ENCODE assay signal across 17 cellular contexts in genomic region chr1:30752651-30752908, GRCh38. TPM values are rescaled to one million over a fixed set of nuclear protein-coding genes. Genes with fewer than 3 reads are reported as not detected.
DNase-seq lines count a peak whose midpoint lies in the region; ATAC-seq and TF ChIP-seq lines count a peak whose summit lies in the region.
"Had no signal": no experiment of that assay in that cellular context is flagged by ENCODE, and none has a peak within 500 bp of the region (broad histone marks: within the 10 kb centered on the region; RNA-seq: fewer than 3 reads in every experiment).

No MANE protein-coding gene starts in this region.

- TF ChIP-seq POLR2A in suprapubic skin (IDR thresholded peaks at IDR 0.05) = no peak

- no peaks in the 10 kb centered on the region for H3K9me3 Mint-ChIP-seq in activated naive CD4-positive, alpha-beta T cell treated with anti-CD3 and anti-CD28 coated beads, Interleukin-2, amount 10 ng/mL, durations not matched to agents 7 days and 5 days
- no peaks in the 10 kb centered on the region for H3K9me3 Mint-ChIP-seq in type B pancreatic cell

- no peaks in the 10 kb centered on the region for H3K27me3 Mint-ChIP-seq in activated naive CD4-positive, alpha-beta T cell treated with anti-CD3 and anti-CD28 coated beads, Interleukin-2, amount 10 ng/mL, durations not matched to agents 7 days and 5 days
- H3K27me3 Mint-ChIP-seq in type B pancreatic cell = no peaks in the 10 kb centered on the region

- no peak for TF ChIP-seq EP300 in suprapubic skin (IDR thresholded peaks at IDR 0.05)

- H3K27me3 ChIP-seq in PC-9 (ENCODE audit: insufficient read depth, low read depth) (no peaks in the 10 kb centered on the region), tibial artery (peaks cover 0 to 8% of the 10 kb centered on the region in 2 donors), suprapubic skin (no peaks in the 10 kb centered on the region)
- H3K27me3 ChIP-seq: cardiac muscle cell, gastrocnemius medialis, sigmoid colon had no signal

- peaks cover 86% of the 10 kb centered on the region for H3K4me1 Mint-ChIP-seq in activated naive CD4-positive, alpha-beta T cell treated with anti-CD3 and anti-CD28 coated beads, Interleukin-2, amount 10 ng/mL, durations not matched to agents 7 days and 5 days
- H3K4me1 Mint-ChIP-seq in type B pancreatic cell (ENCODE audit: unreplicated experiment) = peaks cover 31% of the 10 kb centered on the region

- no peak overlapping the region for H2AFZ ChIP-seq in PC-9

- H3K27ac Mint-ChIP-seq in activated naive CD4-positive, alpha-beta T cell treated with anti-CD3 and anti-CD28 coated beads, Interleukin-2, amount 10 ng/mL, durations not matched to agents 7 days and 5 days = peak overlapping the region; percentile 99
- peak overlapping the region; percentile 72 for H3K27ac Mint-ChIP-seq in type B pancreatic cell

- H3K4me3 Mint-ChIP-seq in activated naive CD4-positive, alpha-beta T cell treated with anti-CD3 and anti-CD28 coated beads, Interleukin-2, amount 10 ng/mL, durations not matched to agents 7 days and 5 days = peak overlapping the region; percentile 98
- peak overlapping the region; percentile 34 for H3K4me3 Mint-ChIP-seq in type B pancreatic cell

- CTCF ChIA-PET in activated naive CD4-positive, alpha-beta T cell treated with anti-CD3 and anti-CD28 coated beads, Interleukin-2, amount 10 ng/mL, durations not matched to agents 7 days and 5 days (lab: Charles Lee) = interaction anchor here (0.6 to 5.1 kb wide), 5 partner anchors 8 to 33 kb away, joined by 3 to 31 read pairs (median 4); no protein-coding TSS in a partner anchor
- CTCF ChIA-PET in PC-9 (lab: Charles Lee) = interaction anchor here (1.0 kb wide), 1 partner anchor 9 kb away, joined by 3 read pairs; no protein-coding TSS in a partner anchor

- TF ChIP-seq CTCF in PC-9 (conservative IDR thresholded peaks at IDR 0.05) (no peak), type B pancreatic cell (conservative IDR thresholded peaks at IDR 0.05) (no peak), tibial artery (IDR thresholded peaks at IDR 0.05) (no peak), suprapubic skin (IDR thresholded peaks at IDR 0.05) (no peak)

- H3K27ac ChIP-seq in PC-9 (peak overlapping the region; percentile 8; the same call in 1 of the 2 replicates), tibial artery (no peak overlapping the region), suprapubic skin (no peak overlapping the region)
- H3K27ac ChIP-seq: cardiac muscle cell, gastrocnemius medialis, SK-N-MC had no signal

- intact Hi-C loops in PC-9 (cut with micrococcal nuclease; ENCODE audit: unreplicated experiment) = no loop called here
- intact Hi-C loops in tibial artery (cut with DNase I; ENCODE audit: low total_unique reads) = no loop called here

- H3K36me3 ChIP-seq in PC-9 (ENCODE audit: low read depth) (no peaks in the 10 kb centered on the region), tibial artery (no peaks in the 10 kb centered on the region), suprapubic skin (no peaks in the 10 kb centered on the region)
- H3K36me3 ChIP-seq: cardiac muscle cell, gastrocnemius medialis, sigmoid colon had no signal

- DNase-seq in activated naive CD4-positive, alpha-beta T cell treated with anti-CD3 and anti-CD28 coated beads, Interleukin-2, amount 10 ng/mL, durations not matched to agents 7 days and 5 days = no peak
- DNase-seq in activated naive CD4-positive, alpha-beta T cell (lab: John Stamatoyannopoulos, UW) = no peak
- peak; percentile 45 to 46 for DNase-seq in PC-9
- peak; percentile 20 for DNase-seq in dermis blood vessel endothelial cell
- no peak for DNase-seq in type B pancreatic cell (ENCODE audit: extremely low spot score, unreplicated experiment)
- DNase-seq in tibial artery = no peak
- no peak for DNase-seq in suprapubic skin (ENCODE audit: low spot score in 2 of 2)
- DNase-seq: activated effector memory CD4-positive, alpha-beta T cell treated with anti-CD3 and anti-CD28 coated beads, Interleukin-2, amount 50 U/mL, for 16 hours; DMS79; gastrocnemius medialis; mesenchymal stem cell; NCI-H1048; occipital lobe; sigmoid colon had no signal

- H3K36me3 Mint-ChIP-seq in activated naive CD4-positive, alpha-beta T cell treated with anti-CD3 and anti-CD28 coated beads, Interleukin-2, amount 10 ng/mL, durations not matched to agents 7 days and 5 days = peaks cover 77% of the 10 kb centered on the region
- no peaks in the 10 kb centered on the region for H3K36me3 Mint-ChIP-seq in type B pancreatic cell

- POLR2A ChIA-PET in PC-9 (lab: Charles Lee; ENCODE audit: unreplicated experiment) = interaction anchor here (0.6 kb wide), 1 partner anchor 1447 kb away, joined by 4 read pairs; no protein-coding TSS in a partner anchor

- no peak for ATAC-seq in GM19035 (IDR thresholded peaks at IDR 0.05; ENCODE audit: unreplicated experiment)
- ATAC-seq: gastrocnemius medialis had no signal

- peaks cover 29% of the 10 kb centered on the region for H3F3A ChIP-seq in PC-9 (ENCODE audit: insufficient read depth, low read depth)

- H3K9me3 ChIP-seq in PC-9 (ENCODE audit: insufficient read depth, low read depth) (no peaks in the 10 kb centered on the region), tibial artery (no peaks in the 10 kb centered on the region), suprapubic skin (no peaks in the 10 kb centered on the region)
- H3K9me3 ChIP-seq: gastrocnemius medialis, sigmoid colon had no signal

- no peaks in the 10 kb centered on the region for H4K20me1 ChIP-seq in PC-9 (ENCODE audit: insufficient read depth)

- no peaks in the 10 kb centered on the region for H3K9me2 ChIP-seq in PC-9 (ENCODE audit: insufficient read depth)

- WGBS in suprapubic skin = 75% methylated on average over 9 of the region's 9 CpGs

- H3K4me3 ChIP-seq in PC-9 (no peak overlapping the region), tibial artery (no peak overlapping the region), suprapubic skin (no peak overlapping the region)
- H3K4me3 ChIP-seq: cardiac muscle cell, gastrocnemius medialis, sigmoid colon, SK-N-MC had no signal

- BruUV-seq in PC-9 (replicated peaks; lab: Mats Ljungman, UMichigan) = no TSS peak

- peaks cover 45% of the 10 kb centered on the region for H3K4me1 ChIP-seq in PC-9 (replicated peaks; ENCODE audit: insufficient read depth)
- peaks cover 0 to 7% (median 0%) of the 10 kb centered on the region in 4 donors for H3K4me1 ChIP-seq in tibial artery
- H3K4me1 ChIP-seq in suprapubic skin = peaks cover 39% of the 10 kb centered on the region
- H3K4me1 ChIP-seq: gastrocnemius medialis, sigmoid colon had no signal

- H3K4me2 ChIP-seq in PC-9 = peak overlapping the region; percentile 36

- no peaks in the 10 kb centered on the region for H3K79me2 ChIP-seq in PC-9 (ENCODE audit: low read depth)

RNA-seq across cellular contexts. Expression of gene LAPTM5, which starts 5.0 kb away (rescaled TPM):
- total RNA-seq in PC-9 (2021) (4.0 and 5.0 TPM in 2 replicates), dermis blood vessel endothelial cell (23.1 and 39.9 TPM in 2 replicates), type B pancreatic cell (ENCODE audit: low replicate concordance) (0.24 and 0.29 TPM in 2 replicates), suprapubic skin (10 to 100 TPM in 3 of 4 donors, 1 to 10 TPM in 1; 9.9 to 13.7 (median 12.2) TPM)

RNA-seq across cellular contexts. Expression of gene MATN1, which starts 29.2 kb away (rescaled TPM):
- total RNA-seq in PC-9 (2021) (0.37 and 0.50 TPM in 2 replicates), dermis blood vessel endothelial cell (0.17 TPM in 1 of 2 replicates, not detected in the other), type B pancreatic cell (ENCODE audit: low replicate concordance) (0.24 and 0.40 TPM in 2 replicates), suprapubic skin (under 1 TPM in 1 of 4 donors, not detected in 3; 0.98 TPM)
- total RNA-seq: gastrocnemius medialis had no signal

Comparison
In these comparisons a context has a peak if more than half of its experiments do, and no peak if none do; other contexts are left out.
1. DNase-seq: peak in PC-9 (2 of 2) and dermis blood vessel endothelial cell (single experiment); none in activated naive CD4-positive, alpha-beta T cell treated with anti-CD3 and anti-CD28 coated beads, Interleukin-2, amount 10 ng/mL, durations not matched to agents 7 days and 5 days (single experiment), activated naive CD4-positive, alpha-beta T cell (0 of 4), type B pancreatic cell (single experiment), tibial artery (0 of 2) and suprapubic skin (0 of 2).